Comparison of ENCODE assay signal across 8 cellular contexts in the genomic region with DNA sequence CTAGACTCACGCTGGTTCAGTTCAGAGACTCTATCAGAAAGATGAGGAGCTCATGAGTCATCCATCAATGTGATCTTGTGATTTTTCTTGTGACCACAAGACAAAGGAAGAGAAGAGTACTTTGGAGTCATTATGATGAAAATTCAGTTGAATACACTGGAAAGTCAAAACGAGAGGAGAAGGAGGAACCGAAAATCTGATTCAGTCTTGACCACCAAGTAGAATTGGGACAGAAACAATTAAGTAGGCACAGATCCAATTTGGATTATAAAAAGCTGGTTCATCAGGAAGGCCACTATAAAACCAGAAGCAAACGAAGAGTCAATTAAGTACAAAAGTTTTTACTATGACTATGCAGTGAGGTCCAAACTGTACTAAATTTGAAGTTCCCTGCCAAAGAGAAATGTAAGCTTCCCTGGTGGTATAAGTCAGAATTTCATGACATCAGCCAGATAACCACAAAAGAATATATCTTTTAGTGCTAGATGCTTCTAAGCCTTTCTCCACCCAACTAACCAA.
DNase-seq lines count a peak whose midpoint lies in the region; ATAC-seq and TF ChIP-seq lines count a peak whose summit lies in the region.

No MANE protein-coding gene starts in this region.

- H3K9me3 ChIP-seq in BLaER1 treated with 17β-estradiol and CSF1 and Interleukin-3, amounts not matched to agents 10 nM and 100 nM (replicated peaks in 1 of 11): peaks cover 4 to 27% (median 8%) of the 10 kb centered on the region in 11 experiments; a peak in 21 of 22 replicates
- no peaks in the 10 kb centered on the region for H3K9me3 ChIP-seq in left lung
- H3K9me3 ChIP-seq in HAP-1: no peaks in the 10 kb centered on the region

- no peaks in the 10 kb centered on the region for H3K27me3 ChIP-seq in BLaER1 treated with 17β-estradiol and CSF1 and Interleukin-3, amounts not matched to agents 10 nM and 100 nM
- H3K27me3 ChIP-seq in left lung (no peaks in the 10 kb centered on the region), HAP-1 (ENCODE audit: low read depth) (no peaks in the 10 kb centered on the region)

- H3K27me3 Mint-ChIP-seq in activated CD4-positive, alpha-beta T cell treated with anti-CD3 and anti-CD28 coated beads, Interleukin-2, amount 10 ng/mL, durations not matched to agents 7 days and 5 days: no peaks in the 10 kb centered on the region

- peak overlapping the region; percentile 48 to 82 (median 78); a peak in 21 of 22 replicates for H3K9ac ChIP-seq in BLaER1 treated with 17β-estradiol and CSF1 and Interleukin-3, amounts not matched to agents 10 nM and 100 nM

- peaks cover 13% of the 10 kb centered on the region for H3K9me3 Mint-ChIP-seq in activated CD4-positive, alpha-beta T cell treated with anti-CD3 and anti-CD28 coated beads, Interleukin-2, amount 10 ng/mL, durations not matched to agents 7 days and 5 days

- peaks cover 0 to 11% (median 0%) of the 10 kb centered on the region in 11 experiments; a peak in 4 of 22 replicates for H3K36me3 ChIP-seq in BLaER1 treated with 17β-estradiol and CSF1 and Interleukin-3, amounts not matched to agents 10 nM and 100 nM
- H3K36me3 ChIP-seq in left lung: no peaks in the 10 kb centered on the region
- H3K36me3 ChIP-seq in HAP-1 (replicated peaks): no peaks in the 10 kb centered on the region

- intact Hi-C loops in left lung (cut with DNase I): no loop called here

- no peak overlapping the region; a peak in 1 of 20 replicates for H3K4me3 ChIP-seq in BLaER1 treated with 17β-estradiol and CSF1 and Interleukin-3, amounts not matched to agents 10 nM and 100 nM
- H3K4me3 ChIP-seq in left lung (no peak overlapping the region), HAP-1 (no peak overlapping the region)

- peak overlapping the region; percentile 72 to 93 (median 87) for H3K4me2 ChIP-seq in BLaER1 treated with 17β-estradiol and CSF1 and Interleukin-3, amounts not matched to agents 10 nM and 100 nM

- in situ Hi-C loops in HAP-1 (cut with MboI; ENCODE audit: low sequenced_read_pairs): no loop called here

- peaks cover 63% of the 10 kb centered on the region for H3K36me3 Mint-ChIP-seq in activated CD4-positive, alpha-beta T cell treated with anti-CD3 and anti-CD28 coated beads, Interleukin-2, amount 10 ng/mL, durations not matched to agents 7 days and 5 days (ENCODE audit: low read depth)

- peak overlapping the region; percentile 3 for H3K4me3 Mint-ChIP-seq in activated CD4-positive, alpha-beta T cell treated with anti-CD3 and anti-CD28 coated beads, Interleukin-2, amount 10 ng/mL, durations not matched to agents 7 days and 5 days

- H3K4me1 ChIP-seq in BLaER1 treated with 17β-estradiol and CSF1 and Interleukin-3, amounts not matched to agents 10 nM and 100 nM: peaks cover 69 to 85% (median 75%) of the 10 kb centered on the region in 10 experiments
- H3K4me1 ChIP-seq in left lung (peaks cover 0 to 39% of the 10 kb centered on the region in 2 donors), HAP-1 (peaks cover 9% of the 10 kb centered on the region)

- no peak for TF ChIP-seq CTCF in left lung (IDR thresholded peaks at IDR 0.05)

- peak; percentile 33 for DNase-seq in activated CD4-positive, alpha-beta T cell treated with anti-CD3 and anti-CD28 coated beads, Interleukin-2, amount 10 ng/mL, durations not matched to agents 7 days and 5 days
- DNase-seq in left lung (no peak), HAP-1 (ENCODE audit: low spot score in 2 of 2) (no peak), NCI-H2107 (lab: John Stamatoyannopoulos, UW) (no peak)
- DNase-seq in stimulated activated CD8-positive, alpha-beta memory T cell treated with anti-CD3 and anti-CD28 coated beads, Interleukin-4, amount 100 ng/mL, for 48 hours: no peak

- CTCF ChIA-PET in activated CD4-positive, alpha-beta T cell treated with anti-CD3 and anti-CD28 coated beads, Interleukin-2, amount 10 ng/mL, durations not matched to agents 7 days and 5 days (lab: Charles Lee): interaction anchor here (0.6 to 2.5 kb wide), 16 partner anchors 9 to 362 kb away, joined by 3 to 16 read pairs (median 4); no protein-coding TSS in a partner anchor

- peak overlapping the region; percentile 76 to 95 (median 93) for H3K27ac ChIP-seq in BLaER1 treated with 17β-estradiol and CSF1 and Interleukin-3, amounts not matched to agents 10 nM and 100 nM
- H3K27ac ChIP-seq in left lung: peak overlapping the region; percentile 46 to 74

- H3K4me1 Mint-ChIP-seq in activated CD4-positive, alpha-beta T cell treated with anti-CD3 and anti-CD28 coated beads, Interleukin-2, amount 10 ng/mL, durations not matched to agents 7 days and 5 days: peaks cover 38% of the 10 kb centered on the region

- no peaks in the 10 kb centered on the region for H4K20me1 ChIP-seq in BLaER1 treated with 17β-estradiol and CSF1 and Interleukin-3, amounts not matched to agents 10 nM and 100 nM

- POLR2A ChIA-PET in activated CD4-positive, alpha-beta T cell treated with anti-CD3 and anti-CD28 coated beads, Interleukin-2, amount 10 ng/mL, durations not matched to agents 7 days and 5 days (lab: Charles Lee): no interaction called here

- peak overlapping the region; percentile 28 for H3K27ac Mint-ChIP-seq in activated CD4-positive, alpha-beta T cell treated with anti-CD3 and anti-CD28 coated beads, Interleukin-2, amount 10 ng/mL, durations not matched to agents 7 days and 5 days

- peak; percentile 66 for ATAC-seq in GM19035 (IDR thresholded peaks at IDR 0.05; ENCODE audit: unreplicated experiment)
- peak; percentile 61 for ATAC-seq in HG03159 (IDR thresholded peaks at IDR 0.05; ENCODE audit: unreplicated experiment)
- peak; percentile 68 for ATAC-seq in left lung
